10 cellular contexts compared by ENCODE assay signal in genomic region chr5:76292923-76293322, GRCh38.
DNase-seq lines count a peak whose midpoint lies in the region; ATAC-seq and TF ChIP-seq lines count a peak whose summit lies in the region.
"Had no signal": no experiment of that assay in that cellular context is flagged by ENCODE, and none has a peak within 500 bp of the region (broad histone marks: within the 10 kb centered on the region; RNA-seq: fewer than 3 reads in every experiment).

No MANE protein-coding gene starts in this region.

- no peak for TF ChIP-seq EP300 in ovary (IDR thresholded peaks at IDR 0.05)

- H3K4me3 ChIP-seq in BLaER1: no peak overlapping the region
- no peak overlapping the region for H3K4me3 ChIP-seq in ovary

- H3K9ac ChIP-seq in BLaER1: no peak overlapping the region

- H3K27ac ChIP-seq in BLaER1: no peak overlapping the region
- H3K27ac ChIP-seq in ovary: no peak overlapping the region

- H3K4me1 ChIP-seq in BLaER1: peaks cover 41% of the 10 kb centered on the region
- H3K4me1 ChIP-seq in ovary (ENCODE audit: insufficient read depth): no peaks in the 10 kb centered on the region

- TF ChIP-seq CTCF in ovary (IDR thresholded peaks at IDR 0.05): no peak

- H3K27me3 ChIP-seq in BLaER1: no peaks in the 10 kb centered on the region
- H3K27me3 ChIP-seq in ovary: no peaks in the 10 kb centered on the region

- no peaks in the 10 kb centered on the region for H4K20me1 ChIP-seq in BLaER1

- H3K36me3 ChIP-seq in BLaER1 (no peaks in the 10 kb centered on the region), ovary (no peaks in the 10 kb centered on the region)

- intact Hi-C loops in ovary (cut with DNase I): no loop called here

- no peaks in the 10 kb centered on the region for H3K9me3 ChIP-seq in BLaER1
- H3K9me3 ChIP-seq in ovary: no peaks in the 10 kb centered on the region

- TF ChIP-seq POLR2A in ovary (IDR thresholded peaks at IDR 0.05): no peak

- 84 to 90% (median 84%) methylated on average over 1 of the region's 1 CpG for WGBS in ovary, 3 donors

- H3K4me2 ChIP-seq in BLaER1: peak overlapping the region; percentile 55

- ATAC-seq in GM19328 (IDR thresholded peaks at IDR 0.05; ENCODE audit: unreplicated experiment) (peak; percentile 69), HG03066 (IDR thresholded peaks at IDR 0.05; ENCODE audit: low read depth, unreplicated experiment) (peak; percentile 80), HG02571 (IDR thresholded peaks at IDR 0.05; ENCODE audit: unreplicated experiment) (no peak)

- DNase-seq in OCI-M1 (lab: John Stamatoyannopoulos, UW) (peak; percentile 57), DMS53 treated with DMSO at 0.1 percent for 48 hours (lab: John Stamatoyannopoulos, UW; ENCODE audit: unreplicated experiment) (no peak), ovary (no peak)
- no peak for DNase-seq in activated CD4-positive, alpha-beta T cell treated with anti-CD3 and anti-CD28 coated beads for 48 hours
- DNase-seq: activated naive CD4-positive, alpha-beta T cell treated with anti-CD3 and anti-CD28 coated beads for 36 hours; NCI-H1105 had no signal
